8 cellular contexts compared by ENCODE assay signal in the genomic region with DNA sequence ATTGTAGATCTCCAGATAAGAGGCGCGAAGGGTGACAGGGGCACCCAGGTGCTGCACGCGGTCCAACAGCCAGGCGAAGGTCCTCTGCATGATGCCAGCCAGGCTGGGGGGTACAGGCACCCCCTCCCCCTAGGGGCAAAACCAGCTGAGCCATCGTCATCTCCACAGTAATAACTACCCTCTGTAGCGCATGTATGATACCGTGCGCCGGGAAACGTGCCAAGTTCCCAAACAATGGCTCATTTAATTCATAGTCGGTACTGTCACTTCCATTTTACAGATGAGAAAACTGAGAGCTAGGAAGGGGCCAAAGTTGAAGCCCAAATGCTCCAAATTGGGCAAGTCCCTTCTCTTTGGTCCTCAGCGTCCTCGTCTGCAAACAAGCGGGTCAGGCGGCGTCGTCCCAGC. TPM values are rescaled to one million over a fixed set of nuclear protein-coding genes. Genes with fewer than 3 reads are reported as not detected.
DNase-seq lines count a peak whose midpoint lies in the region; ATAC-seq, FAIRE-seq and TF ChIP-seq lines count a peak whose summit lies in the region.

No MANE protein-coding gene starts in this region.

- H3K4me1 Mint-ChIP-seq in activated naive CD8-positive, alpha-beta T cell (ENCODE audit: low read depth), result peaks cover 9% of the 10 kb centered on the region
- peaks cover 6% of the 10 kb centered on the region for H3K4me1 Mint-ChIP-seq in activated naive CD8-positive, alpha-beta T cell treated with anti-CD3 and anti-CD28 coated beads for 36 hours

- H3K27me3 Mint-ChIP-seq in activated naive CD8-positive, alpha-beta T cell, result peaks cover 27% of the 10 kb centered on the region
- peaks cover 56% of the 10 kb centered on the region for H3K27me3 Mint-ChIP-seq in activated naive CD8-positive, alpha-beta T cell treated with anti-CD3 and anti-CD28 coated beads for 36 hours

- peak overlapping the region; percentile 74 for H3K4me3 Mint-ChIP-seq in activated naive CD8-positive, alpha-beta T cell
- H3K4me3 Mint-ChIP-seq in activated naive CD8-positive, alpha-beta T cell treated with anti-CD3 and anti-CD28 coated beads for 36 hours, result no peak overlapping the region

- no peaks in the 10 kb centered on the region for H3K36me3 ChIP-seq in upper lobe of left lung

- no peak for FAIRE-seq in GM12891 (lab: Jason Lieb, UNC)

- peaks cover 7% of the 10 kb centered on the region for H3K9me3 Mint-ChIP-seq in activated naive CD8-positive, alpha-beta T cell (ENCODE audit: low read depth)
- H3K9me3 Mint-ChIP-seq in activated naive CD8-positive, alpha-beta T cell treated with anti-CD3 and anti-CD28 coated beads for 36 hours, result peaks cover 6% of the 10 kb centered on the region

- H3K4me3 ChIP-seq in astrocyte of the cerebellum (ENCODE audit: low read depth, low read length) (peak overlapping the region; percentile 38), upper lobe of left lung (peak overlapping the region; percentile 6 to 61 (median 58))

- TF ChIP-seq EP300 in upper lobe of left lung (IDR thresholded peaks at IDR 0.05), result no peak

- H3K4me1 ChIP-seq in upper lobe of left lung, result peaks cover 11 to 23% (median 14%) of the 10 kb centered on the region in 4 donors

- H3K36me3 Mint-ChIP-seq in activated naive CD8-positive, alpha-beta T cell, result peaks cover 4% of the 10 kb centered on the region
- no peaks in the 10 kb centered on the region for H3K36me3 Mint-ChIP-seq in activated naive CD8-positive, alpha-beta T cell treated with anti-CD3 and anti-CD28 coated beads for 36 hours

- H3K27me3 ChIP-seq in upper lobe of left lung, result peaks cover 0 to 8% (median 3%) of the 10 kb centered on the region in 4 donors

- no peak for ATAC-seq in upper lobe of left lung (ENCODE audit: low FRiP score in 2 of 2)
- no peak for ATAC-seq in HG02678 (IDR thresholded peaks at IDR 0.05; ENCODE audit: unreplicated experiment)

- peaks cover 0 to 5% (median 0%) of the 10 kb centered on the region in 4 donors for H3K9me3 ChIP-seq in upper lobe of left lung

- no peak for DNase-seq in activated naive CD8-positive, alpha-beta T cell treated with anti-CD3 and anti-CD28 coated beads for 36 hours
- no peak for DNase-seq in astrocyte of the cerebellum (ENCODE audit: low read depth)
- DNase-seq in lung microvascular endothelial cell (ENCODE audit: low read depth in 2 of 2), result peak; percentile 41 to 62
- no peak for DNase-seq in upper lobe of left lung
- no peak for DNase-seq in ACHN
- DNase-seq in GM12891 (ENCODE audit: insufficient read length, low spot score), result no peak

- no peak overlapping the region for H3K27ac ChIP-seq in upper lobe of left lung

- H3K27ac Mint-ChIP-seq in activated naive CD8-positive, alpha-beta T cell, result no peak overlapping the region
- no peak overlapping the region for H3K27ac Mint-ChIP-seq in activated naive CD8-positive, alpha-beta T cell treated with anti-CD3 and anti-CD28 coated beads for 36 hours

- no peak for TF ChIP-seq CTCF in astrocyte of the cerebellum (IDR thresholded peaks at IDR 0.05; ENCODE audit: low read depth, low read length, missing control alignments)
- TF ChIP-seq CTCF in upper lobe of left lung (IDR thresholded peaks at IDR 0.05), result no peak

- 26 to 34% methylated on average over 14 to 18 of the region's 18 CpGs for WGBS in upper lobe of left lung, 2 donors

- in situ Hi-C loops in astrocyte of the cerebellum (cut with HindIII; ENCODE audit: low sequenced_read_pairs) (loop anchor here (5.0 kb wide), 1 partner anchor 95 kb away; no protein-coding TSS in a partner anchor), ACHN (cut with HindIII; ENCODE audit: low pct_ligation_motif_present, low pct_unique_long_range_greater_than_20kb, low sequenced_read_pairs) (loop anchor here (25.0 kb wide), 1 partner anchor 190 kb away; no protein-coding TSS in a partner anchor)

- TF ChIP-seq POLR2A in upper lobe of left lung (IDR thresholded peaks at IDR 0.05) (no peak), GM12891 (IDR thresholded peaks at IDR 0.05; ENCODE audit: low read depth, low read length) (no peak)

TF ChIP-seq in GM12891, 5 proteins besides CTCF, POLR2A, EP300 and RAD21:
- TF ChIP-seq PAX5 (IDR thresholded peaks at IDR 0.05; ENCODE audit: insufficient read depth, low read length, severe bottlenecking) (no peak), SPI1 (IDR thresholded peaks at IDR 0.05; ENCODE audit: low read depth, low read length) (no peak), TAF1 (IDR thresholded peaks at IDR 0.05; ENCODE audit: low read depth, low read length) (no peak), POU2F2 (IDR thresholded peaks at IDR 0.05; ENCODE audit: low read depth, low read length) (no peak), POLR2AphosphoS5 (IDR thresholded peaks at IDR 0.05; ENCODE audit: low read depth, low read length) (no peak)

RNA-seq across cellular contexts. Expression of a gene that starts 1.5 kb away (rescaled TPM):
- total RNA-seq in activated naive CD8-positive, alpha-beta T cell treated with anti-CD3 and anti-CD28 coated beads for 36 hours, result not detected
- not detected in 2 replicates for total RNA-seq in lung microvascular endothelial cell
- total RNA-seq in upper lobe of left lung, result 10 to 100 TPM in 1 of 6 donors, 1 to 10 TPM in 5; 2.3 to 16.8 (median 4.4) TPM
- not detected for polyA plus RNA-seq in GM12891 (2012; ENCODE audit: low read depth, missing spikeins)

RNA-seq across cellular contexts. Expression of a gene that starts 19.5 kb away (rescaled TPM):
- not detected for total RNA-seq in activated naive CD8-positive, alpha-beta T cell treated with anti-CD3 and anti-CD28 coated beads for 36 hours
- total RNA-seq in lung microvascular endothelial cell, result not detected in 2 replicates
- total RNA-seq in upper lobe of left lung, result 1 to 10 TPM in 2 of 6 donors, under 1 TPM in 1, not detected in 3; 0.46 to 4.0 (median 3.1) TPM
- not detected for polyA plus RNA-seq in GM12891 (2012; ENCODE audit: low read depth, missing spikeins)

RNA-seq across cellular contexts. Expression of a gene that starts 57.7 kb away (rescaled TPM):
- total RNA-seq in activated naive CD8-positive, alpha-beta T cell treated with anti-CD3 and anti-CD28 coated beads for 36 hours, result 10 to 100 TPM; 11.4 to 12.2 TPM
- total RNA-seq in lung microvascular endothelial cell (0.40 and 1.1 TPM in 2 replicates), upper lobe of left lung (10 to 100 TPM in 3 of 6 donors, 1 to 10 TPM in 3; 4.0 to 55.5 (median 9.2) TPM)
- polyA plus RNA-seq in GM12891 (2012; ENCODE audit: low read depth, missing spikeins), result 0.09 TPM

Comparison
In these comparisons a context has a peak if more than half of its experiments do, and no peak if none do; other contexts are left out.
1. DNase-seq: peak in lung microvascular endothelial cell (2 of 2); none in activated naive CD8-positive, alpha-beta T cell treated with anti-CD3 and anti-CD28 coated beads for 36 hours (single experiment), astrocyte of the cerebellum (single experiment), upper lobe of left lung (0 of 2), ACHN (single experiment) and GM12891 (single experiment).